11 cellular contexts compared by ENCODE assay signal in genomic region chr11:35321532-35322320, GRCh38.
DNase-seq lines count a peak whose midpoint lies in the region; ATAC-seq and TF ChIP-seq lines count a peak whose summit lies in the region.
"Had no signal": no experiment of that assay in that cellular context is flagged by ENCODE, and none has a peak within 500 bp of the region (broad histone marks: within the 10 kb centered on the region; RNA-seq: fewer than 3 reads in every experiment).

No MANE protein-coding gene starts in this region.

- no peak for TF ChIP-seq POLR2A in stomach (IDR thresholded peaks at IDR 0.05)

- peak overlapping the region in 4 of 5 donors; percentile 14 to 48 (median 37) for H3K27ac ChIP-seq in stomach

- 49 to 72% (median 70%) methylated on average over 11 of the region's 11 CpGs for WGBS in stomach, 5 donors

- H3K4me3 ChIP-seq in fibroblast of mammary gland (ENCODE audit: control insufficient read depth, low read depth, low read length) (no peak overlapping the region), stomach (no peak overlapping the region)

- H3K9me3 ChIP-seq in stomach: no peaks in the 10 kb centered on the region

- H3K4me1 ChIP-seq in stomach: peaks cover 0 to 10% (median 0%) of the 10 kb centered on the region in 4 donors

- no peak for TF ChIP-seq EP300 in stomach (IDR thresholded peaks at IDR 0.05)

- H3K27me3 ChIP-seq in stomach: no peaks in the 10 kb centered on the region

- no peaks in the 10 kb centered on the region for H3K36me3 ChIP-seq in stomach

- intact Hi-C loops in stomach (cut with DNase I; ENCODE audit: low total_unique reads): no loop called here

- DNase-seq in NCI-H146 (lab: John Stamatoyannopoulos, UW) (peak; percentile 14), NCI-H146 treated with DMSO at 0.1 percent for 48 hours (lab: John Stamatoyannopoulos, UW; ENCODE audit: unreplicated experiment) (no peak), NCI-H82 (lab: John Stamatoyannopoulos, UW) (peak; percentile 67), fibroblast of mammary gland (ENCODE audit: low read depth) (peak; percentile 93), stomach (no peak), DMS153 treated with DMSO at 0.1 percent for 48 hours (lab: John Stamatoyannopoulos, UW; ENCODE audit: unreplicated experiment) (no peak)
- DNase-seq in stimulated activated CD4-positive, alpha-beta T cell treated with anti-CD3 and anti-CD28 coated beads, Interleukin-4, amount 100 ng/mL, for 4 hours: no peak
- DNase-seq: activated CD4-positive, alpha-beta memory T cell treated with anti-CD3 and anti-CD28 coated beads, Interleukin-2, amount 10 ng/mL, durations not matched to agents 7 days and 5 days; endodermal cell; naive thymus-derived CD4-positive, alpha-beta T cell had no signal

- ATAC-seq in HG03135 (IDR thresholded peaks at IDR 0.05; ENCODE audit: unreplicated experiment): no peak
- ATAC-seq: naive thymus-derived CD4-positive, alpha-beta T cell had no signal

- TF ChIP-seq CTCF in fibroblast of mammary gland (conservative IDR thresholded peaks at IDR 0.05; ENCODE audit: control insufficient read depth, insufficient read depth, low read depth, low read length) (no peak), stomach (IDR thresholded peaks at IDR 0.05) (no peak)

Comparison
In these comparisons a context has a peak if more than half of its experiments do, and no peak if none do; other contexts are left out.
1. DNase-seq: peak in NCI-H146 (single experiment), NCI-H82 (single experiment) and fibroblast of mammary gland (single experiment); none in NCI-H146 treated with DMSO at 0.1 percent for 48 hours (single experiment), stomach (single experiment), stimulated activated CD4-positive, alpha-beta T cell treated with anti-CD3 and anti-CD28 coated beads, Interleukin-4, amount 100 ng/mL, for 4 hours (0 of 2) and DMS153 treated with DMSO at 0.1 percent for 48 hours (single experiment).